ENCODE assay signal across 1 cellular context in the genomic region with DNA sequence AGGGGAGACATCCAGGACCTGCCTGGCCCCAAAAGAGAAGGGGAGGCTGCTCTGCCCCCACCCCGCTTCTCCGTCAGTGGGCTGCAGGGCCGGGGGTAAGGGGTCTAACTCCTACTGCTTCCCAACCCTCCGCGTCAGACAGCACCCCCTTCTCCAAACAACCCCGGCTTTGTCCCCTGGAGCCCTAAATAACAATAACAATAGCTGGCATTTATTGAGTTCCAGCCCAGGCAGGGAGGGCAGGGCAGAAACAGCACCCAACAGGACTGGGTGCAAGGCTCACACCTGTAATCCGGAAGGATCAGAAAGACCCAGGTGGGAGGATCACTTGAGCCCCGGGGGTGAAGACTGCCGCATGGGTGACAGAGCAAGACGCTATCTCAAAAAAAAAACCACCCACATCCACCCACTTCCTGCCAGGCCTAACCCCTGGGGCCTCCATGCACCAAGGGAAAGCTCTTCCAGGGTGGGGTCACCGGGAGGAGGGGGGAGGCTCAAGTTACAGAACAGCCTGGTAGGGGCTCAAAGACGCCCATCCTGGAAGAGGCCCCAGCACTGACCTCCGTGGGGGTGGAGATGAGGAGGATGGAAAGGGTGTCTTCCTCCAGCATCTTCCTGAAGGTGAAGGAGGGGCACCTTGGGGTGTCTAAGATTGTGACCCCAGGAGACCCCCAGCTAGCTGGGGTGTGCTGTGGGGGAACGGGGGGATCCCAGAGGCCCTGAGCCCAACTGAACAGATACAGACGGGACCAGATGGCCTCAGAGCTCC.
A peak's percentile ranks its signal among the peaks of the same experiment; 100 is the strongest.
TF ChIP-seq lines count a peak whose summit lies in the region.

No MANE protein-coding gene starts in this region.

TF ChIP-seq in HEK293, 187 proteins besides CTCF, POLR2A, EP300 and RAD21:
- TF ChIP-seq EGR2 (tag by site-specific recombination; IDR thresholded peaks at IDR 0.05; ENCODE audit: low read depth) (peak; percentile 96), GLIS1 (tag by site-specific recombination; IDR thresholded peaks at IDR 0.05) (peak; percentile 83), SCRT2 (tag by site-specific recombination; IDR thresholded peaks at IDR 0.05) (no peak), SP2 (tag by site-specific recombination; IDR thresholded peaks at IDR 0.05) (peak; percentile 3; the same call in 1 of the 2 replicates), MEIS1 (CRISPR knock-in tag; IDR thresholded peaks at IDR 0.05; ENCODE audit: borderline replicate concordance) (no peak), HOXD13 (CRISPR knock-in tag; IDR thresholded peaks at IDR 0.05; ENCODE audit: borderline replicate concordance) (no peak), GLIS2 (tag by site-specific recombination; IDR thresholded peaks at IDR 0.05) (peak; percentile 68), ZNF423 (tag by site-specific recombination; IDR thresholded peaks at IDR 0.05) (peak; percentile 56; the same call in 1 of the 2 replicates), ZNF561 (tag by site-specific recombination; IDR thresholded peaks at IDR 0.05; ENCODE audit: borderline replicate concordance) (no peak), ZFHX2 (tag by site-specific recombination; conservative IDR thresholded peaks at IDR 0.05) (peak; percentile 95), ZIC2 (tag by site-specific recombination; IDR thresholded peaks at IDR 0.05) (peak; percentile 69), ZFP41 (tag by site-specific recombination; IDR thresholded peaks at IDR 0.05; ENCODE audit: borderline replicate concordance) (no peak), ZEB2 (tag by site-specific recombination; IDR thresholded peaks at IDR 0.05) (0 out of 2 replicates have a peak, but pooled peaks have one; percentile 53), ZNF341 (tag by site-specific recombination; IDR thresholded peaks at IDR 0.05; ENCODE audit: low read depth) (peak; percentile 99), KLF1 (tag by site-specific recombination; IDR thresholded peaks at IDR 0.05) (peak; percentile 94), OSR2 (tag by site-specific recombination; IDR thresholded peaks at IDR 0.05) (no peak), ZNF335 (tag by site-specific recombination; conservative IDR thresholded peaks at IDR 0.05) (no peak), ZFP69B (tag by site-specific recombination; IDR thresholded peaks at IDR 0.05) (peak; percentile 38; the same call in 1 of the 2 replicates), ZNF146 (tag by site-specific recombination; IDR thresholded peaks at IDR 0.05) (no peak), GLI2 (tag by site-specific recombination; IDR thresholded peaks at IDR 0.05; ENCODE audit: borderline replicate concordance, low read depth) (no peak), ZBTB8A (tag by site-specific recombination; IDR thresholded peaks at IDR 0.05) (peak; percentile 69)
- TF ChIP-seq, protein P1, sequence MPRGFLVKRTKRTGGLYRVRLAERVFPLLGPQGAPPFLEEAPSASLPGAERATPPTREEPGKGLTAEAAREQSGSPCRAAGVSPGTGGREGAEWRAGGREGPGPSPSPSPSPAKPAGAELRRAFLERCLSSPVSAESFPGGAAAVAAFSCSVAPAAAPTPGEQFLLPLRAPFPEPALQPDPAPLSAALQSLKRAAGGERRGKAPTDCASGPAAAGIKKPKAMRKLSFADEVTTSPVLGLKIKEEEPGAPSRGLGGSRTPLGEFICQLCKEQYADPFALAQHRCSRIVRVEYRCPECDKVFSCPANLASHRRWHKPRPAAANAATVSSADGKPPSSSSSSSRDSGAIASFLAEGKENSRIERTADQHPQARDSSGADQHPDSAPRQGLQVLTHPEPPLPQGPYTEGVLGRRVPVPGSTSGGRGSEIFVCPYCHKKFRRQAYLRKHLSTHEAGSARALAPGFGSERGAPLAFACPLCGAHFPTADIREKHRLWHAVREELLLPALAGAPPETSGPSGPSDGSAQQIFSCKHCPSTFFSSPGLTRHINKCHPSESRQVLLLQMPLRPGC (tag by site-specific recombination; IDR thresholded peaks at IDR 0.05): no peak
- TF ChIP-seq, protein P2, sequence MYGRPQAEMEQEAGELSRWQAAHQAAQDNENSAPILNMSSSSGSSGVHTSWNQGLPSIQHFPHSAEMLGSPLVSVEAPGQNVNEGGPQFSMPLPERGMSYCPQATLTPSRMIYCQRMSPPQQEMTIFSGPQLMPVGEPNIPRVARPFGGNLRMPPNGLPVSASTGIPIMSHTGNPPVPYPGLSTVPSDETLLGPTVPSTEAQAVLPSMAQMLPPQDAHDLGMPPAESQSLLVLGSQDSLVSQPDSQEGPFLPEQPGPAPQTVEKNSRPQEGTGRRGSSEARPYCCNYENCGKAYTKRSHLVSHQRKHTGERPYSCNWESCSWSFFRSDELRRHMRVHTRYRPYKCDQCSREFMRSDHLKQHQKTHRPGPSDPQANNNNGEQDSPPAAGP (tag by site-specific recombination; IDR thresholded peaks at IDR 0.05): peak; percentile 72; the same call in 1 of the 2 replicates
- TF ChIP-seq, protein P3, sequence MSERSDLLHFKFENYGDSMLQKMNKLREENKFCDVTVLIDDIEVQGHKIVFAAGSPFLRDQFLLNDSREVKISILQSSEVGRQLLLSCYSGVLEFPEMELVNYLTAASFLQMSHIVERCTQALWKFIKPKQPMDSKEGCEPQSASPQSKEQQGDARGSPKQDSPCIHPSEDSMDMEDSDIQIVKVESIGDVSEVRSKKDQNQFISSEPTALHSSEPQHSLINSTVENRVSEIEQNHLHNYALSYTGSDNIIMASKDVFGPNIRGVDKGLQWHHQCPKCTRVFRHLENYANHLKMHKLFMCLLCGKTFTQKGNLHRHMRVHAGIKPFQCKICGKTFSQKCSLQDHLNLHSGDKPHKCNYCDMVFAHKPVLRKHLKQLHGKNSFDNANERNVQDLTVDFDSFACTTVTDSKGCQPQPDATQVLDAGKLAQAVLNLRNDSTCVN (tag by site-specific recombination; optimal IDR thresholded peaks at IDR 0.05): no peak
- TF ChIP-seq, protein P4, sequence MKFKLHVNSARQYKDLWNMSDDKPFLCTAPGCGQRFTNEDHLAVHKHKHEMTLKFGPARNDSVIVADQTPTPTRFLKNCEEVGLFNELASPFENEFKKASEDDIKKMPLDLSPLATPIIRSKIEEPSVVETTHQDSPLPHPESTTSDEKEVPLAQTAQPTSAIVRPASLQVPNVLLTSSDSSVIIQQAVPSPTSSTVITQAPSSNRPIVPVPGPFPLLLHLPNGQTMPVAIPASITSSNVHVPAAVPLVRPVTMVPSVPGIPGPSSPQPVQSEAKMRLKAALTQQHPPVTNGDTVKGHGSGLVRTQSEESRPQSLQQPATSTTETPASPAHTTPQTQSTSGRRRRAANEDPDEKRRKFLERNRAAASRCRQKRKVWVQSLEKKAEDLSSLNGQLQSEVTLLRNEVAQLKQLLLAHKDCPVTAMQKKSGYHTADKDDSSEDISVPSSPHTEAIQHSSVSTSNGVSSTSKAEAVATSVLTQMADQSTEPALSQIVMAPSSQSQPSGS (tag by site-specific recombination; IDR thresholded peaks at IDR 0.05; ENCODE audit: low read depth): no peak
- TF ChIP-seq, protein P5, sequence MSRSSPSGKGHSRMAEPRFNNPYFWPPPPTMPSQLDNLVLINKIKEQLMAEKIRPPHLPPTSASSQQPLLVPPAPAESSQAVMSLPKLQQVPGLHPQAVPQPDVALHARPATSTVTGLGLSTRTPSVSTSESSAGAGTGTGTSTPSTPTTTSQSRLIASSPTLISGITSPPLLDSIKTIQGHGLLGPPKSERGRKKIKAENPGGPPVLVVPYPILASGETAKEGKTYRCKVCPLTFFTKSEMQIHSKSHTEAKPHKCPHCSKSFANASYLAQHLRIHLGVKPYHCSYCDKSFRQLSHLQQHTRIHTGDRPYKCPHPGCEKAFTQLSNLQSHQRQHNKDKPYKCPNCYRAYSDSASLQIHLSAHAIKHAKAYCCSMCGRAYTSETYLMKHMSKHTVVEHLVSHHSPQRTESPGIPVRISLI (tag by site-specific recombination; IDR thresholded peaks at IDR 0.05): no peak
